Comparison of ENCODE assay signal across 9 cellular contexts in the genomic region with DNA sequence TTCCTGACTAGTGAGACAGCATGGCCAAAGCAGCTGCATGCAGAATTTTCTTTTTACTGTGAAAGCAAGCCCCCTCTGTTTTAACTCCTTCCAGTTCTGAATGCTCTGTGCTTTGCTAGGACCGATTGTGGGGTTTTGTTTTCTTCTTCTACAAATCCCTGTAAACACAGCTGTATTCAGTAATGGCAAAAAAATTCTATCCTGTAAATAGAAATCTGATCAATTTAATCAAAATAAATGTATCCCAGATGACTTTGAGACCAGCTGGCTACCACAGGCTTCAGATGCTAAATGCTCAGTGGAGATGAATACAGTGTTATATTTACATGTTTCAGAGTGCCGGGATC.
DNase-seq lines count a peak whose midpoint lies in the region; ATAC-seq and TF ChIP-seq lines count a peak whose summit lies in the region.
"Had no signal": no experiment of that assay in that cellular context is flagged by ENCODE, and none has a peak within 500 bp of the region (broad histone marks: within the 10 kb centered on the region; RNA-seq: fewer than 3 reads in every experiment).

No MANE protein-coding gene starts in this region.

- DNase-seq in AG10803 (ENCODE audit: low read depth) = no peak
- no peak for DNase-seq in HFF-Myc (ENCODE audit: extremely low read depth, low read depth)
- DNase-seq in choroid plexus epithelial cell (ENCODE audit: low read depth) = peak; percentile 20
- DNase-seq in neural crest cell (ENCODE audit: low read depth, low spot score) = no peak
- DNase-seq in GM13977 (ENCODE audit: low spot score) = no peak
- DNase-seq in nucleus accumbens (lab: John Stamatoyannopoulos, UW) = no peak

- H3K4me3 Mint-ChIP-seq in neural crest cell = peak overlapping the region; percentile 32

- ATAC-seq in GM21367 (IDR thresholded peaks at IDR 0.05; ENCODE audit: unreplicated experiment) = no peak
- ATAC-seq in GM21576 (IDR thresholded peaks at IDR 0.05; ENCODE audit: unreplicated experiment) = no peak
- ATAC-seq: gastroesophageal sphincter had no signal

- peaks cover 63% of the 10 kb centered on the region for H3K4me1 Mint-ChIP-seq in neural crest cell

- in situ Hi-C loops in GM13977 (cut with MboI; ENCODE audit: low pct_unique_long_range_greater_than_20kb, low sequenced_read_pairs, unreplicated experiment) = no loop called here

- H3K4me3 ChIP-seq in AG10803 (ENCODE audit: low read length) (peak overlapping the region; percentile 55), HFF-Myc (replicated peaks; ENCODE audit: low read depth, low read length) (peak overlapping the region; percentile 28), choroid plexus epithelial cell (ENCODE audit: low read depth, low read length) (no peak overlapping the region)

- H3K27ac Mint-ChIP-seq in neural crest cell (ENCODE audit: unreplicated experiment) = no peak overlapping the region

- H3K27me3 Mint-ChIP-seq in neural crest cell (ENCODE audit: low read depth) = no peaks in the 10 kb centered on the region

- H3K9me3 Mint-ChIP-seq in neural crest cell = peaks cover 3% of the 10 kb centered on the region

- TF ChIP-seq CTCF in AG10803 (conservative IDR thresholded peaks at IDR 0.05; ENCODE audit: low read length) (no peak), HFF-Myc (IDR thresholded peaks at IDR 0.05; ENCODE audit: low read depth, low read length, missing control alignments) (no peak), choroid plexus epithelial cell (conservative IDR thresholded peaks at IDR 0.05; ENCODE audit: low read depth, low read length) (no peak), neural crest cell (conservative IDR thresholded peaks at IDR 0.05) (no peak), GM13977 (IDR thresholded peaks at IDR 0.05; ENCODE audit: extremely low read depth, insufficient read depth, missing control alignments) (no peak)

- no peaks in the 10 kb centered on the region for H3K36me3 Mint-ChIP-seq in neural crest cell (ENCODE audit: low read depth)
